ENCODE assay signal across 16 cellular contexts in genomic region chr16:10906482-10906881, GRCh38. TPM values are rescaled to one million over a fixed set of nuclear protein-coding genes. Genes with fewer than 3 reads are reported as not detected.
DNase-seq lines count a peak whose midpoint lies in the region; ATAC-seq lines count a peak whose summit lies in the region.
"Had no signal": no experiment of that assay in that cellular context is flagged by ENCODE, and none has a peak within 500 bp of the region (broad histone marks: within the 10 kb centered on the region; RNA-seq: fewer than 3 reads in every experiment).

No MANE protein-coding gene starts in this region.

- H3K27me3 Mint-ChIP-seq in dendritic cell treated with granulocyte-macrophage colony-stimulating factor and Interleukin-4, amounts not matched to agents 40 ng/mL and 50 ng/mL, for 4 days = no peaks in the 10 kb centered on the region
- no peaks in the 10 kb centered on the region for H3K27me3 Mint-ChIP-seq in stimulated activated memory B cell treated with anti-CD40 and anti-IgM and Interleukin-4, amounts not matched to agents 10 μg/mL and 1 μg/mL and 100 μg/mL, for 72 hours
- no peaks in the 10 kb centered on the region for H3K27me3 Mint-ChIP-seq in activated T-cell treated with anti-CD3 and anti-CD28 coated beads, Interleukin-2, amount 50 U/mL, for 4 hours (ENCODE audit: low read depth)
- H3K27me3 Mint-ChIP-seq: IgD-negative memory B cell had no signal

- peaks cover 92% of the 10 kb centered on the region for H3K4me1 Mint-ChIP-seq in dendritic cell treated with granulocyte-macrophage colony-stimulating factor and Interleukin-4, amounts not matched to agents 40 ng/mL and 50 ng/mL, for 4 days (ENCODE audit: low read depth)
- peaks cover 69% of the 10 kb centered on the region for H3K4me1 Mint-ChIP-seq in stimulated activated memory B cell treated with anti-CD40 and anti-IgM and Interleukin-4, amounts not matched to agents 10 μg/mL and 1 μg/mL and 100 μg/mL, for 72 hours
- no peaks in the 10 kb centered on the region for H3K4me1 Mint-ChIP-seq in activated T-cell treated with anti-CD3 and anti-CD28 coated beads, Interleukin-2, amount 50 U/mL, for 4 hours (ENCODE audit: low read depth)
- H3K4me1 Mint-ChIP-seq: CD8-positive, alpha-beta memory T cell; GM23338 had no signal

- H3K27ac Mint-ChIP-seq in dendritic cell treated with granulocyte-macrophage colony-stimulating factor and Interleukin-4, amounts not matched to agents 40 ng/mL and 50 ng/mL, for 4 days = peak overlapping the region; percentile 38
- peak overlapping the region; percentile 38 for H3K27ac Mint-ChIP-seq in stimulated activated memory B cell treated with anti-CD40 and anti-IgM and Interleukin-4, amounts not matched to agents 10 μg/mL and 1 μg/mL and 100 μg/mL, for 72 hours
- H3K27ac Mint-ChIP-seq: CD8-positive, alpha-beta memory T cell; GM23338 had no signal

- peaks cover 100% of the 10 kb centered on the region for H3K36me3 Mint-ChIP-seq in dendritic cell treated with granulocyte-macrophage colony-stimulating factor and Interleukin-4, amounts not matched to agents 40 ng/mL and 50 ng/mL, for 4 days (ENCODE audit: low read depth)
- peaks cover 88% of the 10 kb centered on the region for H3K36me3 Mint-ChIP-seq in stimulated activated memory B cell treated with anti-CD40 and anti-IgM and Interleukin-4, amounts not matched to agents 10 μg/mL and 1 μg/mL and 100 μg/mL, for 72 hours
- peaks cover 4% of the 10 kb centered on the region for H3K36me3 Mint-ChIP-seq in activated T-cell treated with anti-CD3 and anti-CD28 coated beads, Interleukin-2, amount 50 U/mL, for 4 hours (ENCODE audit: insufficient read depth)

- intact Hi-C loops in Right ventricle myocardium inferior (cut with DNase I) (no loop called here), left ventricle myocardium superior (cut with micrococcal nuclease) (no loop called here)
- intact Hi-C loops in dendritic cell treated with granulocyte-macrophage colony-stimulating factor and Interleukin-4, amounts not matched to agents 40 ng/mL and 50 ng/mL, for 4 days (cut with micrococcal nuclease) = no loop called here

- DNase-seq in Right ventricle myocardium inferior (ENCODE audit: missing footprints) (no peak), left ventricle myocardium superior (no peak), NCI-H526 (lab: John Stamatoyannopoulos, UW) (no peak)
- DNase-seq in activated T-cell treated with anti-CD3 and anti-CD28 coated beads, Interleukin-2, amount 50 U/mL, for 4 hours = no peak
- DNase-seq: Caco-2; CD8-positive, alpha-beta memory T cell; DND-41; GDM1 had no signal

- no peak overlapping the region for H3K4me3 Mint-ChIP-seq in dendritic cell treated with granulocyte-macrophage colony-stimulating factor and Interleukin-4, amounts not matched to agents 40 ng/mL and 50 ng/mL, for 4 days
- no peak overlapping the region for H3K4me3 Mint-ChIP-seq in stimulated activated memory B cell treated with anti-CD40 and anti-IgM and Interleukin-4, amounts not matched to agents 10 μg/mL and 1 μg/mL and 100 μg/mL, for 72 hours
- no peak overlapping the region for H3K4me3 Mint-ChIP-seq in activated T-cell treated with anti-CD3 and anti-CD28 coated beads, Interleukin-2, amount 50 U/mL, for 4 hours
- H3K4me3 Mint-ChIP-seq: CD8-positive, alpha-beta memory T cell; GM23338 had no signal

- H3K9me3 Mint-ChIP-seq in dendritic cell treated with granulocyte-macrophage colony-stimulating factor and Interleukin-4, amounts not matched to agents 40 ng/mL and 50 ng/mL, for 4 days = no peaks in the 10 kb centered on the region
- H3K9me3 Mint-ChIP-seq in stimulated activated memory B cell treated with anti-CD40 and anti-IgM and Interleukin-4, amounts not matched to agents 10 μg/mL and 1 μg/mL and 100 μg/mL, for 72 hours = peaks cover 2% of the 10 kb centered on the region
- H3K9me3 Mint-ChIP-seq in activated T-cell treated with anti-CD3 and anti-CD28 coated beads, Interleukin-2, amount 50 U/mL, for 4 hours = peaks cover 7% of the 10 kb centered on the region
- H3K9me3 Mint-ChIP-seq: GM23338, IgD-negative memory B cell had no signal

- ATAC-seq in Right ventricle myocardium inferior (peak; percentile 9), left ventricle myocardium superior (no peak), GM18873 (IDR thresholded peaks at IDR 0.05; ENCODE audit: low FRiP score, unreplicated experiment) (no peak)
- ATAC-seq in stimulated activated memory B cell treated with anti-CD40 and anti-IgM and Interleukin-4, amounts not matched to agents 10 μg/mL and 1 μg/mL and 100 μg/mL, for 72 hours = no peak
- ATAC-seq in activated T-cell treated with anti-CD3 and anti-CD28 coated beads, Interleukin-2, amount 50 U/mL, for 4 hours = no peak

RNA-seq across cellular contexts. Expression of gene CIITA, which starts 29.5 kb away (rescaled TPM):
- total RNA-seq in Right ventricle myocardium inferior (11.0 TPM), left ventricle myocardium superior (12.2 TPM)
- total RNA-seq in activated T-cell treated with anti-CD3 and anti-CD28 coated beads, Interleukin-2, amount 50 U/mL, for 4 hours = 1 to 10 TPM; 2.4 to 3.6 (median 2.5) TPM
- total RNA-seq: A673, H7, HT-29 had no signal

RNA-seq across cellular contexts. Expression of gene DEXI, which starts 35.8 kb away (rescaled TPM):
- total RNA-seq in Right ventricle myocardium inferior (121 TPM), left ventricle myocardium superior (124 TPM)
- total RNA-seq in activated T-cell treated with anti-CD3 and anti-CD28 coated beads, Interleukin-2, amount 50 U/mL, for 4 hours = 10 to 100 TPM; 27.0 to 30.2 (median 29.5) TPM

RNA-seq across cellular contexts. Expression of gene CLEC16A, which starts 37.9 kb away (rescaled TPM):
- total RNA-seq in Right ventricle myocardium inferior (23.0 TPM), left ventricle myocardium superior (20.6 TPM)
- total RNA-seq in activated T-cell treated with anti-CD3 and anti-CD28 coated beads, Interleukin-2, amount 50 U/mL, for 4 hours = 10 to 100 TPM; 25.2 to 26.4 (median 26.3) TPM
